Comparison of ENCODE assay signal across 23 cellular contexts in genomic region chr3:17830786-17831185, GRCh38.
"Had no signal": no experiment of that assay in that cellular context is flagged by ENCODE, and none has a peak within 500 bp of the region (broad histone marks: within the 10 kb centered on the region; RNA-seq: fewer than 3 reads in every experiment).

No MANE protein-coding gene starts in this region.

- DNase-seq: activated CD4-positive, alpha-beta T cell treated with anti-CD3 and anti-CD28 coated beads, Interleukin-2, amount 50 U/mL, for 1 hour; activated CD8-positive, alpha-beta T cell treated with anti-CD3 and anti-CD28 coated beads for 36 hours; activated gamma-delta T cell treated with Interleukin-2 at 50 U/mL for 16 hours; activated naive CD4-positive, alpha-beta T cell treated with anti-CD3 and anti-CD28 coated beads, Interleukin-2, amount 50 U/mL, for 16 hours; activated T-cell treated with anti-CD3 and anti-CD28 coated beads, Interleukin-2, amount 50 U/mL, for 4 hours; anterior cingulate cortex; effector CD8-positive, alpha-beta T cell; heart right ventricle; left cardiac atrium; left ventricle myocardium superior; mucosa of descending colon; nephron progenitor cell; sigmoid colon; stimulated activated CD4-positive, alpha-beta T cell treated with anti-CD3 and anti-CD28 coated beads, Interleukin-15, amount 100 ng/mL, for 24 hours; stimulated activated CD4-positive, alpha-beta T cell treated with anti-CD3 and anti-CD28 coated beads, Interleukin-2, amount 100 ng/mL, for 24 hours; stimulated activated naive B cell treated with anti-CD40 and anti-IgM and Interleukin-4, amounts not matched to agents 10 μg/mL and 1 μg/mL and 100 μg/mL, for 72 hours; stomach; T-helper 2 cell; thyroid gland; upper lobe of left lung had no signal

- H3K4me1 ChIP-seq: heart right ventricle, sigmoid colon, stomach, thyroid gland, upper lobe of left lung, vagina had no signal

- ATAC-seq: activated CD8-positive, alpha-beta T cell treated with anti-CD3 and anti-CD28 coated beads for 36 hours; activated T-cell treated with anti-CD3 and anti-CD28 coated beads, Interleukin-2, amount 50 U/mL, for 4 hours; activated T-helper 17 cell treated with anti-CD3 and anti-CD28 coated beads, Interleukin-2, amount 50 U/mL, for 72 hours; heart right ventricle; left cardiac atrium; left ventricle myocardium superior; mucosa of descending colon; stimulated activated naive B cell treated with anti-CD40 and anti-IgM and Interleukin-4, amounts not matched to agents 10 μg/mL and 1 μg/mL and 100 μg/mL, for 72 hours had no signal

- H3K27ac ChIP-seq: heart right ventricle, neutrophil, sigmoid colon, stomach, thyroid gland, upper lobe of left lung, vagina had no signal

- H3K36me3 ChIP-seq: heart right ventricle, neutrophil, sigmoid colon, stomach, thyroid gland, upper lobe of left lung, vagina had no signal

- H3K9me3 ChIP-seq: heart right ventricle, mucosa of descending colon, neutrophil, sigmoid colon, stomach, thyroid gland, upper lobe of left lung, vagina had no signal

- H3K27me3 ChIP-seq: heart right ventricle, neutrophil, sigmoid colon, stomach, thyroid gland, upper lobe of left lung, vagina had no signal

- H3K4me3 ChIP-seq: heart right ventricle, mucosa of descending colon, sigmoid colon, stomach, thyroid gland, upper lobe of left lung, vagina had no signal
